ENCODE assay signal across 1 cellular context in genomic region chr22:21000987-21001600, GRCh38.
TF ChIP-seq lines count a peak whose summit lies in the region.

No MANE protein-coding gene starts in this region.

TF ChIP-seq in endothelial cell of umbilical vein, 7 proteins besides CTCF, POLR2A, EP300 and RAD21:
- TF ChIP-seq POLR2AphosphoS5 (IDR thresholded peaks at IDR 0.05; ENCODE audit: insufficient read depth, low read depth, low read length) (no peak), EZH2 (IDR thresholded peaks at IDR 0.05; ENCODE audit: borderline replicate concordance, low read depth, low read length, severe bottlenecking) (no peak), MYC (IDR thresholded peaks at IDR 0.05; ENCODE audit: low read depth, low read length) (no peak), JUN (IDR thresholded peaks at IDR 0.05; ENCODE audit: borderline replicate concordance, insufficient read depth, insufficient read length, low read depth) (no peak), MAX (IDR thresholded peaks at IDR 0.05; ENCODE audit: insufficient read depth, insufficient read length) (no peak), FOS (IDR thresholded peaks at IDR 0.05; ENCODE audit: borderline replicate concordance, insufficient read depth, low read length) (no peak), GATA2 (IDR thresholded peaks at IDR 0.05; ENCODE audit: insufficient read depth, insufficient read length, low read depth, low read length) (no peak)
TF ChIP-seq in endothelial cell of umbilical vein: peak in this region for 0.
